8 cellular contexts compared by ENCODE assay signal in genomic region chrX:2608638-2609430, GRCh38.
DNase-seq lines count a peak whose midpoint lies in the region; ATAC-seq, FAIRE-seq and TF ChIP-seq lines count a peak whose summit lies in the region.

No MANE protein-coding gene starts in this region.

- peak overlapping the region; percentile 62 for H3K27ac ChIP-seq in layer of hippocampus (ENCODE audit: low read depth, low read length)

- ATAC-seq in GM18858 (IDR thresholded peaks at IDR 0.05; ENCODE audit: unreplicated experiment) (peak; percentile 81), HG03045 (IDR thresholded peaks at IDR 0.05; ENCODE audit: unreplicated experiment) (peak; percentile 91)

- TF ChIP-seq CTCF in bronchial epithelial cell (IDR thresholded peaks at IDR 0.05; ENCODE audit: insufficient read depth, low read length, severe bottlenecking) = no peak

- DNase-seq in T follicular helper cell (ENCODE audit: low read depth) (peak; percentile 75), bronchial epithelial cell (ENCODE audit: low read depth) (peak; percentile 60), T1000 (lab: John Stamatoyannopoulos, UW) (no peak), NCI-H1436 treated with DMSO at 0.1 percent for 48 hours (lab: John Stamatoyannopoulos, UW) (no peak)
- DNase-seq in stimulated activated CD4-positive, alpha-beta T cell treated with anti-CD3 and anti-CD28 coated beads, Interleukin-2, amount 100 ng/mL, for 4 hours (ENCODE audit: low read depth) = peak; percentile 85

- H3K36me3 ChIP-seq in bronchial epithelial cell (ENCODE audit: control insufficient read depth, insufficient read depth, low read length) = no peaks in the 10 kb centered on the region

- H3K27me3 ChIP-seq in bronchial epithelial cell (ENCODE audit: control insufficient read depth, insufficient read depth, low read length) = no peaks in the 10 kb centered on the region
- no peaks in the 10 kb centered on the region for H3K27me3 ChIP-seq in layer of hippocampus (ENCODE audit: control insufficient read depth, insufficient read depth, low read length)

- H3K4me3 ChIP-seq in bronchial epithelial cell (ENCODE audit: low read depth, low read length) = peak overlapping the region; percentile 81

- no peak for FAIRE-seq in bronchial epithelial cell (lab: Jason Lieb, UNC)

Comparison
In these comparisons a context has a peak if more than half of its experiments do, and no peak if none do; other contexts are left out.
1. DNase-seq: peak in T follicular helper cell (single experiment), bronchial epithelial cell (single experiment) and stimulated activated CD4-positive, alpha-beta T cell treated with anti-CD3 and anti-CD28 coated beads, Interleukin-2, amount 100 ng/mL, for 4 hours (single experiment); none in T1000 (single experiment) and NCI-H1436 treated with DMSO at 0.1 percent for 48 hours (single experiment).